ENCODE assay signal across 8 cellular contexts in the genomic region with DNA sequence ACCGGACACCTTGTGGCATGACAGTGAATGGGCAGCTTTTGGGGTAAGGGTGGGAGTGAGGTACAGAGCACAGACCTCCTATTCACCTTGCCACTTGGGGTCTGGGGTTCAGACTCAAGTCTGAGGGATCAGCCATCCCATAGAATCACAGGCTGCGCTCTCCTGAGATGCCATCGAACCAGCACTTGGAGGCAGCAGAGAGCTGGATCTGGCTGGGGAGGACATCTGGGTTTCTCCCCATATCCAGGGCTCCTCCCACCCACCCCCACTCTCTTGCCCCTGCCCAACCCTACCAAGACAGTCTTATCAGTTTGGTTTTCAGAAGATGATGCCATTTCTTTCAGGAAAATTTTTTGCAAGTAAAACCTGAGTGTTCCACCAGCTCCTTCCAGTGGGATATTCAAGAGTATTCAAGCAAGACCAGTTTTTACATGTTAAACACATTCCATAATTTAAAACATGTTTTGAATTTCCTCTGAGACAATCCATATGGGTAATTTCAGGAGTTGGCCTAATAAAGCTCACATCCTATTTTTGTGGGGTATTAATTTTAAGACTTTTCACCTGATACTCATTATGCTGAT. TPM values are rescaled to one million over a fixed set of nuclear protein-coding genes. Genes with fewer than 3 reads are reported as not detected.
DNase-seq lines count a peak whose midpoint lies in the region; TF ChIP-seq lines count a peak whose summit lies in the region.

No MANE protein-coding gene starts in this region.

- TF ChIP-seq EP300 in tibial nerve (IDR thresholded peaks at IDR 0.05): peak in 1 of 2 donors; percentile 15

- H3K27ac ChIP-seq in dorsolateral prefrontal cortex (peak overlapping the region in 18 of 59 donors; percentile 2 to 70 (median 42)), tibial nerve (no peak overlapping the region)

- TF ChIP-seq CTCF in dorsolateral prefrontal cortex (IDR thresholded peaks at IDR 0.05 in 54 of 56, conservative IDR thresholded peaks at IDR 0.05 in 2 of 56; ENCODE audit: low read depth in 1 of 56, partially characterized antibody in 56 of 56) (peak; percentile 49 to 92 (median 81)), tibial nerve (IDR thresholded peaks at IDR 0.05) (peak; percentile 46 to 88 (median 64))

- no peaks in the 10 kb centered on the region for H3K27me3 ChIP-seq in dorsolateral prefrontal cortex
- no peaks in the 10 kb centered on the region for H3K27me3 ChIP-seq in tibial nerve

- peaks cover 0 to 6% (median 0%) of the 10 kb centered on the region in 4 donors for H3K9me3 ChIP-seq in tibial nerve

- TF ChIP-seq POLR2A in tibial nerve (IDR thresholded peaks at IDR 0.05): no peak

- WGBS in tibial nerve, 2 donors: 13 to 20% methylated on average over 3 of the region's 3 CpGs

- intact Hi-C loops in dorsolateral prefrontal cortex (cut with DNase I): loop anchor here (2.0 to 5.0 kb wide), 4 partner anchors 37 to 151 kb away; no protein-coding TSS in a partner anchor

- H3K4me1 ChIP-seq in tibial nerve: no peaks in the 10 kb centered on the region

- no peak overlapping the region for H3K4me3 ChIP-seq in Jurkat, Clone E6-1 (ENCODE audit: low read length)
- H3K4me3 ChIP-seq in dorsolateral prefrontal cortex: no peak overlapping the region
- no peak overlapping the region for H3K4me3 ChIP-seq in tibial nerve

- H3K36me3 ChIP-seq in tibial nerve: no peaks in the 10 kb centered on the region

- peak; percentile 22 to 56 for DNase-seq in NOMO-1 (lab: John Stamatoyannopoulos, UW; ENCODE audit: unreplicated experiment in 2 of 2)
- no peak for DNase-seq in NOMO-1 treated with dmso at 0.1 percent for 144 hours (lab: John Stamatoyannopoulos, UW; ENCODE audit: unreplicated experiment)
- DNase-seq in Jurkat, Clone E6-1 (ENCODE audit: low read depth, low spot score): peak; percentile 47
- DNase-seq in SK-N-DZ (ENCODE audit: low spot score): peak; percentile 65
- peak; percentile 41 to 79 (median 70) for DNase-seq in dorsolateral prefrontal cortex
- DNase-seq in lung microvascular endothelial cell (ENCODE audit: low read depth in 2 of 2): peak; percentile 69 to 71
- DNase-seq in tibial nerve (ENCODE audit: low spot score in 2 of 2): peak in 1 of 2 donors; percentile 28
- DNase-seq in GF-D8 (lab: John Stamatoyannopoulos, UW): no peak

RNA-seq across cellular contexts. Expression of gene TEX44, which starts 29.2 kb away (rescaled TPM):
- not detected for polyA plus RNA-seq in Jurkat, Clone E6-1 (2012; ENCODE audit: insufficient read depth, insufficient read length)
- polyA plus RNA-seq in SK-N-DZ (2014; cell fraction: cytosol; rRNA removed): not detected in 2 replicates
- polyA plus RNA-seq in SK-N-DZ (2014; cell fraction: nucleus; rRNA removed): not detected in 2 replicates
- not detected for total RNA-seq in dorsolateral prefrontal cortex
- not detected in 2 replicates for total RNA-seq in lung microvascular endothelial cell
- total RNA-seq in tibial nerve: not detected

RNA-seq across cellular contexts. Expression of gene NMUR1, which starts 33.2 kb away (rescaled TPM):
- polyA plus RNA-seq in Jurkat, Clone E6-1 (2012; ENCODE audit: insufficient read depth, insufficient read length): not detected
- not detected in 2 replicates for polyA plus RNA-seq in SK-N-DZ (2014; cell fraction: cytosol; rRNA removed)
- polyA plus RNA-seq in SK-N-DZ (2014; cell fraction: nucleus; rRNA removed): not detected in 2 replicates
- total RNA-seq in dorsolateral prefrontal cortex (under 1 TPM in 76 of 120 experiments, not detected in 44; 0.13 to 0.76 (median 0.25) TPM), lung microvascular endothelial cell (not detected in 2 replicates), tibial nerve (1 to 10 TPM in 1 of 4 donors, under 1 TPM in 2, not detected in 1; 0.21 to 2.5 (median 0.22) TPM)

Comparison
In these comparisons a context has a peak if more than half of its experiments do, and no peak if none do; other contexts are left out.
1. DNase-seq: peak in NOMO-1 (2 of 2), Jurkat, Clone E6-1 (single experiment), SK-N-DZ (single experiment), dorsolateral prefrontal cortex (10 of 10) and lung microvascular endothelial cell (2 of 2); none in NOMO-1 treated with dmso at 0.1 percent for 144 hours (single experiment) and GF-D8 (single experiment).